ENCODE assay signal across 5 cellular contexts in the genomic region with DNA sequence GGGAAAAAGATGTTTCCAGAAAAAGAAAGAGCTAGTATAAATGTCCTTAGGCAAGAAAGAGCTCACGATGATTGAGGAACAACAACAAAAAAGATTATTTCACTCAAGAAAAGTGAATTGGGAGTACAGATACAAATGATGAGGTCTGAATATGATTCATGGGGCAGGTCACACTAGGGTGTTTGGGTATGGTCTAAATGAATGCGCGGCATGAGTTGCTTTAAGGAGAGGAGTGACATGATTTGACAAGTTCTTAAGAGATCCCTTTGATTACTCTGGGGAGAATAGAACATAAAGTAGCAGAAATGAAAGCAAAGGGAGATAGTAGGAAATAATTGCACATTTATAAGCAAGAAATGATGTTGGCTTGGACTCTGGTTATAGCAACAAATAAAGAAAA.
DNase-seq lines count a peak whose midpoint lies in the region; ATAC-seq lines count a peak whose summit lies in the region.
"Not testable (repeated sequence)": the region's sequence is repeated elsewhere in the genome, so short reads cannot be mapped to it uniquely, and the experiment has no call there.

No MANE protein-coding gene starts in this region.

- not testable (repeated sequence) for DNase-seq in activated T-cell treated with anti-CD3 and anti-CD28 coated beads, Interleukin-2, amount 50 U/mL, for 4 hours; activated naive CD8-positive, alpha-beta T cell treated with anti-CD3 and anti-CD28 coated beads, Interleukin-2, amount 50 U/mL, for 24 hours; stimulated activated effector memory CD8-positive, alpha-beta T cell treated with anti-CD3 and anti-CD28 coated beads, Interleukin-12 subunit alpha, Interleukin-12 subunit beta, amount 100 ng/mL, for 72 hours (ENCODE audit: low spot score in 2 of 2); stimulated activated naive B cell treated with anti-CD40 and anti-IgM and Interleukin-4, amounts not matched to agents 10 μg/mL and 1 μg/mL and 100 μg/mL, for 72 hours

- not testable (repeated sequence) for H3K4me3 Mint-ChIP-seq in activated T-cell treated with anti-CD3 and anti-CD28 coated beads, Interleukin-2, amount 50 U/mL, for 4 hours; activated T-helper 17 cell treated with anti-CD3 and anti-CD28 coated beads, Interleukin-2, amount 50 U/mL, for 72 hours; activated naive CD8-positive, alpha-beta T cell treated with anti-CD3 and anti-CD28 coated beads, Interleukin-2, amount 50 U/mL, for 24 hours; stimulated activated effector memory CD8-positive, alpha-beta T cell treated with anti-CD3 and anti-CD28 coated beads, Interleukin-12 subunit alpha, Interleukin-12 subunit beta, amount 100 ng/mL, for 72 hours; stimulated activated naive B cell treated with anti-CD40 and anti-IgM and Interleukin-4, amounts not matched to agents 10 μg/mL and 1 μg/mL and 100 μg/mL, for 72 hours

- not testable (repeated sequence) for H3K27me3 Mint-ChIP-seq in activated T-cell treated with anti-CD3 and anti-CD28 coated beads, Interleukin-2, amount 50 U/mL, for 4 hours (ENCODE audit: low read depth); activated T-helper 17 cell treated with anti-CD3 and anti-CD28 coated beads, Interleukin-2, amount 50 U/mL, for 72 hours; activated naive CD8-positive, alpha-beta T cell treated with anti-CD3 and anti-CD28 coated beads, Interleukin-2, amount 50 U/mL, for 24 hours; stimulated activated naive B cell treated with anti-CD40 and anti-IgM and Interleukin-4, amounts not matched to agents 10 μg/mL and 1 μg/mL and 100 μg/mL, for 72 hours

- H3K4me1 Mint-ChIP-seq in activated T-cell treated with anti-CD3 and anti-CD28 coated beads, Interleukin-2, amount 50 U/mL, for 4 hours (ENCODE audit: low read depth); activated T-helper 17 cell treated with anti-CD3 and anti-CD28 coated beads, Interleukin-2, amount 50 U/mL, for 72 hours; activated naive CD8-positive, alpha-beta T cell treated with anti-CD3 and anti-CD28 coated beads, Interleukin-2, amount 50 U/mL, for 24 hours; stimulated activated effector memory CD8-positive, alpha-beta T cell treated with anti-CD3 and anti-CD28 coated beads, Interleukin-12 subunit alpha, Interleukin-12 subunit beta, amount 100 ng/mL, for 72 hours; stimulated activated naive B cell treated with anti-CD40 and anti-IgM and Interleukin-4, amounts not matched to agents 10 μg/mL and 1 μg/mL and 100 μg/mL, for 72 hours: not testable (repeated sequence)

- not testable (repeated sequence) for H3K36me3 Mint-ChIP-seq in activated T-cell treated with anti-CD3 and anti-CD28 coated beads, Interleukin-2, amount 50 U/mL, for 4 hours (ENCODE audit: insufficient read depth); activated T-helper 17 cell treated with anti-CD3 and anti-CD28 coated beads, Interleukin-2, amount 50 U/mL, for 72 hours (ENCODE audit: low read depth); activated naive CD8-positive, alpha-beta T cell treated with anti-CD3 and anti-CD28 coated beads, Interleukin-2, amount 50 U/mL, for 24 hours (ENCODE audit: low read depth); stimulated activated effector memory CD8-positive, alpha-beta T cell treated with anti-CD3 and anti-CD28 coated beads, Interleukin-12 subunit alpha, Interleukin-12 subunit beta, amount 100 ng/mL, for 72 hours; stimulated activated naive B cell treated with anti-CD40 and anti-IgM and Interleukin-4, amounts not matched to agents 10 μg/mL and 1 μg/mL and 100 μg/mL, for 72 hours

- H3K9me3 Mint-ChIP-seq in activated T-cell treated with anti-CD3 and anti-CD28 coated beads, Interleukin-2, amount 50 U/mL, for 4 hours; activated T-helper 17 cell treated with anti-CD3 and anti-CD28 coated beads, Interleukin-2, amount 50 U/mL, for 72 hours; activated naive CD8-positive, alpha-beta T cell treated with anti-CD3 and anti-CD28 coated beads, Interleukin-2, amount 50 U/mL, for 24 hours; stimulated activated effector memory CD8-positive, alpha-beta T cell treated with anti-CD3 and anti-CD28 coated beads, Interleukin-12 subunit alpha, Interleukin-12 subunit beta, amount 100 ng/mL, for 72 hours; stimulated activated naive B cell treated with anti-CD40 and anti-IgM and Interleukin-4, amounts not matched to agents 10 μg/mL and 1 μg/mL and 100 μg/mL, for 72 hours: not testable (repeated sequence)

- H3K27ac Mint-ChIP-seq in activated T-helper 17 cell treated with anti-CD3 and anti-CD28 coated beads, Interleukin-2, amount 50 U/mL, for 72 hours; activated naive CD8-positive, alpha-beta T cell treated with anti-CD3 and anti-CD28 coated beads, Interleukin-2, amount 50 U/mL, for 24 hours; stimulated activated effector memory CD8-positive, alpha-beta T cell treated with anti-CD3 and anti-CD28 coated beads, Interleukin-12 subunit alpha, Interleukin-12 subunit beta, amount 100 ng/mL, for 72 hours; stimulated activated naive B cell treated with anti-CD40 and anti-IgM and Interleukin-4, amounts not matched to agents 10 μg/mL and 1 μg/mL and 100 μg/mL, for 72 hours: not testable (repeated sequence)

- ATAC-seq in activated T-cell treated with anti-CD3 and anti-CD28 coated beads, Interleukin-2, amount 50 U/mL, for 4 hours, result peak; percentile 43 to 57
- peak; percentile 48 for ATAC-seq in activated T-helper 17 cell treated with anti-CD3 and anti-CD28 coated beads, Interleukin-2, amount 50 U/mL, for 72 hours (replicated peaks)
- ATAC-seq in activated naive CD8-positive, alpha-beta T cell treated with anti-CD3 and anti-CD28 coated beads, Interleukin-2, amount 50 U/mL, for 24 hours, result peak; percentile 54
- peak; percentile 73 for ATAC-seq in stimulated activated effector memory CD8-positive, alpha-beta T cell treated with anti-CD3 and anti-CD28 coated beads, Interleukin-12 subunit alpha, Interleukin-12 subunit beta, amount 100 ng/mL, for 72 hours
- peak; percentile 69 to 74 for ATAC-seq in stimulated activated naive B cell treated with anti-CD40 and anti-IgM and Interleukin-4, amounts not matched to agents 10 μg/mL and 1 μg/mL and 100 μg/mL, for 72 hours (replicated peaks)
